ENCODE assay signal across 20 cellular contexts in genomic region chrX:4382273-4382672, GRCh38.
DNase-seq lines count a peak whose midpoint lies in the region; ATAC-seq, FAIRE-seq and TF ChIP-seq lines count a peak whose summit lies in the region.
"Had no signal": no experiment of that assay in that cellular context is flagged by ENCODE, and none has a peak within 500 bp of the region (broad histone marks: within the 10 kb centered on the region; RNA-seq: fewer than 3 reads in every experiment).

No MANE protein-coding gene starts in this region.

- H3K56ac ChIP-seq in H9 (ENCODE audit: insufficient read length, low read depth, low read length) (no peak overlapping the region), H1 (replicated peaks; ENCODE audit: insufficient read length, low read depth, low read length) (no peak overlapping the region)

- H2BK5ac ChIP-seq in H9 (ENCODE audit: insufficient read length, low read length) (no peak overlapping the region), H1 (ENCODE audit: low read depth, low read length) (peak overlapping the region; percentile 55; the same call in 1 of the 2 replicates)

- H3K18ac ChIP-seq in H9 (ENCODE audit: insufficient read length, low read depth, low read length) (no peak overlapping the region), H1 (ENCODE audit: extremely low read depth, low read length) (no peak overlapping the region)

- H3K14ac ChIP-seq in H9 (ENCODE audit: insufficient read depth, low read length), result no peak overlapping the region
- no peak overlapping the region for H3K14ac ChIP-seq in H1 (ENCODE audit: insufficient read length)

- H4K91ac ChIP-seq in H9 (ENCODE audit: insufficient read length, low read depth, low read length) (no peak overlapping the region), H1 (replicated peaks; ENCODE audit: insufficient read length, low read length) (no peak overlapping the region)

- no peaks in the 10 kb centered on the region for H3K79me1 ChIP-seq in H9 (ENCODE audit: insufficient read depth, low read depth, low read length, poor library complexity, severe bottlenecking)
- H3K79me1 ChIP-seq in H1 (ENCODE audit: low read depth, low read length), result no peaks in the 10 kb centered on the region

- TF ChIP-seq EP300 in H1 (IDR thresholded peaks at IDR 0.05; ENCODE audit: borderline replicate concordance in 1 of 2, low read depth in 2 of 2, low read length in 2 of 2), result no peak

- H3K9me3 ChIP-seq in H9 (ENCODE audit: control insufficient read depth, low read depth, low read length), result no peaks in the 10 kb centered on the region
- 0 out of 4 replicates have a peak, but pooled peaks cover 0 to 4% of the 10 kb centered on the region in 2 experiments for H3K9me3 ChIP-seq in H1 (ENCODE audit: insufficient read depth in 2 of 2, low read depth in 1 of 2, low read length in 1 of 2)
- no peaks in the 10 kb centered on the region for H3K9me3 ChIP-seq in iPS-18a (ENCODE audit: control insufficient read depth, low read depth, low read length)
- H3K9me3 ChIP-seq in neural progenitor cell (ENCODE audit: low read depth), result no peaks in the 10 kb centered on the region
- H3K9me3 ChIP-seq: SJSA1 had no signal

- TF ChIP-seq POLR2A in H1 (IDR thresholded peaks at IDR 0.05; ENCODE audit: control extremely low read depth in 1 of 2, low read depth in 2 of 2, low read length in 2 of 2), result no peak

- H2BK15ac ChIP-seq in H9 (ENCODE audit: low read depth, low read length), result no peak overlapping the region
- H2BK15ac ChIP-seq in H1 (ENCODE audit: low read length), result no peak overlapping the region

- TF ChIP-seq RAD21 in H1 (IDR thresholded peaks at IDR 0.05 in 1 of 2, conservative IDR thresholded peaks at IDR 0.05 in 1 of 2; ENCODE audit: low read depth in 2 of 2, low read length in 2 of 2), result no peak

- H3K9me3 Mint-ChIP-seq in H9, result peaks cover 20 to 29% of the 10 kb centered on the region in 2 experiments
- peaks cover 6% of the 10 kb centered on the region for H3K9me3 Mint-ChIP-seq in neural progenitor cell

- no peak overlapping the region for H2AFZ ChIP-seq in H9 (ENCODE audit: low read length)
- no peak overlapping the region for H2AFZ ChIP-seq in H1 (ENCODE audit: low read length)
- H2AFZ ChIP-seq in neural progenitor cell (replicated peaks), result peak overlapping the region; percentile 68

- no peak overlapping the region for H2BK12ac ChIP-seq in H9 (ENCODE audit: insufficient read length, low read depth, low read length)
- no peak overlapping the region for H2BK12ac ChIP-seq in H1 (ENCODE audit: low read depth, low read length)

- H3K4me3 ChIP-seq in H1 (ENCODE audit: extremely low read depth in 1 of 4, insufficient read depth in 2 of 4, low read depth in 3 of 4, low read length in 4 of 4) (peak overlapping the region in 1 of 4 experiments; percentile 39; a peak in 1 of 8 replicates), iPS-18a (ENCODE audit: low read length) (peak overlapping the region; percentile 19), neural progenitor cell (no peak overlapping the region)
- H3K4me3 ChIP-seq: SJSA1 had no signal

- H3K36me3 ChIP-seq in H1 (ENCODE audit: control insufficient read depth in 2 of 4, insufficient read depth in 4 of 4, low read length in 3 of 4) (no peaks in the 10 kb centered on the region), iPS-18a (ENCODE audit: control insufficient read depth, low read depth, low read length) (no peaks in the 10 kb centered on the region), neural progenitor cell (no peaks in the 10 kb centered on the region)
- H3K36me3 ChIP-seq: SJSA1 had no signal

- DNase-seq in H9 (peak; percentile 40), H1 (ENCODE audit: low read depth in 1 of 2, low spot score in 2 of 2) (peak in 1 of 2 experiments; percentile 13), neural progenitor cell (ENCODE audit: low spot score) (no peak), NCI-H1092 treated with DMSO at 0.1 percent for 48 hours (lab: John Stamatoyannopoulos, UW) (no peak)
- DNase-seq: Calu3, DMS79 treated with DMSO at 0.1 percent for 48 hours, NCI-H1105, NCI-H146, NCI-H2029, NCI-H446 treated with DMSO at 0.1 percent for 48 hours, NCI-H526, Right ventricle myocardium superior, RPMI8226 had no signal

- no peak for FAIRE-seq in H1 (lab: Jason Lieb, UNC)
- FAIRE-seq: GM12892, GM19239, H54 had no signal

- H3K27me3 Mint-ChIP-seq in H9 (ENCODE audit: low read depth) (no peaks in the 10 kb centered on the region), neural progenitor cell (ENCODE audit: insufficient read depth, low read depth) (no peaks in the 10 kb centered on the region)

- H3K4me3 Mint-ChIP-seq in H9 (peak overlapping the region; percentile 35 to 66), neural progenitor cell (no peak overlapping the region)

- no peak overlapping the region for H3T11ph ChIP-seq in H9 (ENCODE audit: low read length)

- H3K36me3 Mint-ChIP-seq in H9 (ENCODE audit: insufficient read depth in 1 of 3, low read depth in 3 of 3) (peaks cover 25 to 51% (median 31%) of the 10 kb centered on the region in 3 experiments), neural progenitor cell (no peaks in the 10 kb centered on the region)

- H3K9ac ChIP-seq in H9 (ENCODE audit: extremely low read depth, insufficient read length, low read length) (no peak overlapping the region), H1 (replicated peaks in 1 of 4; ENCODE audit: extremely low read depth in 1 of 4, low read depth in 3 of 4, low read length in 3 of 4) (no peak overlapping the region), iPS-18a (ENCODE audit: low read length) (no peak overlapping the region), neural progenitor cell (no peak overlapping the region)

- H2AK5ac ChIP-seq in H9 (ENCODE audit: insufficient read length, low read length) (no peak overlapping the region), H1 (ENCODE audit: low read depth, low read length) (no peak overlapping the region)

- peak overlapping the region; percentile 96 for H3K27ac ChIP-seq in H9 (ENCODE audit: insufficient read length, low read depth, low read length)
- H3K27ac ChIP-seq in H1 (ENCODE audit: low read depth, low read length), result peak overlapping the region; percentile 14; the same call in 1 of the 2 replicates
- peak overlapping the region; percentile 63 for H3K27ac ChIP-seq in iPS-18a (ENCODE audit: low read length)
- no peak overlapping the region for H3K27ac ChIP-seq in neural progenitor cell
- H3K27ac ChIP-seq: SJSA1 had no signal

- H4K8ac ChIP-seq in H9 (replicated peaks; ENCODE audit: insufficient read length, low read depth, low read length) (no peak overlapping the region), H1 (ENCODE audit: extremely low read depth, insufficient read depth, low read length) (no peak overlapping the region)

- H2BK120ac ChIP-seq in H9 (ENCODE audit: low read depth, low read length, poor library complexity, severe bottlenecking) (no peak overlapping the region), H1 (replicated peaks; ENCODE audit: low read depth, low read length) (peak overlapping the region; percentile 64)

- no peak for TF ChIP-seq CTCF in H9 (conservative IDR thresholded peaks at IDR 0.05)
- TF ChIP-seq CTCF in H1 (IDR thresholded peaks at IDR 0.05; ENCODE audit: control extremely low read depth in 1 of 3, insufficient read depth in 1 of 3, low read depth in 1 of 3, low read length in 3 of 3), result no peak
- no peak for TF ChIP-seq CTCF in neural progenitor cell (IDR thresholded peaks at IDR 0.05)

- H4K20me1 ChIP-seq in H9 (ENCODE audit: control insufficient read depth, insufficient read depth, insufficient read length), result no peaks in the 10 kb centered on the region
- no peaks in the 10 kb centered on the region for H4K20me1 ChIP-seq in H1 (replicated peaks in 1 of 2; ENCODE audit: control insufficient read depth in 1 of 2, insufficient read depth in 2 of 2, low read length in 2 of 2)
- no peaks in the 10 kb centered on the region for H4K20me1 ChIP-seq in neural progenitor cell (ENCODE audit: low read depth)

- POLR2A ChIA-PET in H1 (lab: Charles Lee; ENCODE audit: partially characterized antibody), result no interaction called here

- H3K23me2 ChIP-seq in H9 (ENCODE audit: insufficient read length, low read depth, low read length, poor library complexity, severe bottlenecking) (no peaks in the 10 kb centered on the region), H1 (ENCODE audit: low read depth, low read length) (no peaks in the 10 kb centered on the region; the same call in 1 of the 2 replicates)

- H3K79me2 ChIP-seq in H9 (ENCODE audit: insufficient read depth, low read length) (no peaks in the 10 kb centered on the region), H1 (ENCODE audit: control insufficient read depth in 1 of 2, insufficient read depth in 2 of 2, low read length in 2 of 2) (no peaks in the 10 kb centered on the region), neural progenitor cell (ENCODE audit: low read depth) (no peaks in the 10 kb centered on the region)

- H3K4me2 ChIP-seq in H9 (ENCODE audit: insufficient read depth, insufficient read length, low read length) (peak overlapping the region; percentile 36), H1 (ENCODE audit: insufficient read depth in 1 of 2, low read depth in 2 of 2, low read length in 2 of 2) (peak overlapping the region in 1 of 2 experiments; percentile 31; a peak in 2 of 4 replicates), neural progenitor cell (no peak overlapping the region)

- peaks cover 52 to 54% of the 10 kb centered on the region in 2 experiments for H3K4me1 Mint-ChIP-seq in H9
- H3K4me1 Mint-ChIP-seq in neural progenitor cell, result no peaks in the 10 kb centered on the region

- H4K5ac ChIP-seq in H9 (ENCODE audit: insufficient read length, low read depth, low read length), result no peak overlapping the region
- no peak overlapping the region for H4K5ac ChIP-seq in H1 (ENCODE audit: insufficient read length, low read depth, low read length)

- no peaks in the 10 kb centered on the region for H3F3A ChIP-seq in neural progenitor cell (ENCODE audit: low read depth)

- H3K4me1 ChIP-seq in H9 (ENCODE audit: insufficient read depth, low read length), result no peaks in the 10 kb centered on the region; the same call in 1 of the 2 replicates
- H3K4me1 ChIP-seq in H1 (replicated peaks in 1 of 4; ENCODE audit: control insufficient read depth in 3 of 4, insufficient read depth in 4 of 4, low read length in 3 of 4), result peaks cover 0 to 7% (median 2%) of the 10 kb centered on the region in 4 experiments; a peak in 4 of 7 replicates
- H3K4me1 ChIP-seq in iPS-18a (ENCODE audit: control insufficient read depth, low read depth, low read length), result peaks cover 30% of the 10 kb centered on the region
- H3K4me1 ChIP-seq in neural progenitor cell, result no peaks in the 10 kb centered on the region
- H3K4me1 ChIP-seq: SJSA1 had no signal

- H3K23ac ChIP-seq in H9 (ENCODE audit: insufficient read length, low read depth, low read length), result no peak overlapping the region
- no peak overlapping the region for H3K23ac ChIP-seq in H1 (ENCODE audit: insufficient read length)

- H3K4ac ChIP-seq in H9 (ENCODE audit: low read depth, low read length) (no peak overlapping the region), H1 (replicated peaks; ENCODE audit: insufficient read length, low read depth, low read length) (no peak overlapping the region)

- H2BK20ac ChIP-seq in H9 (ENCODE audit: low read depth, low read length, poor library complexity, severe bottlenecking) (no peak overlapping the region), H1 (ENCODE audit: low read length) (no peak overlapping the region)

- H3K27ac Mint-ChIP-seq in H9 (peak overlapping the region; percentile 88 to 99 (median 97)), neural progenitor cell (no peak overlapping the region)

- ATAC-seq in HG03139 (IDR thresholded peaks at IDR 0.05; ENCODE audit: unreplicated experiment) (no peak), HG03565 (IDR thresholded peaks at IDR 0.05; ENCODE audit: unreplicated experiment) (no peak)

- H3K27me3 ChIP-seq in H9 (ENCODE audit: insufficient read depth, low read length) (no peaks in the 10 kb centered on the region), H1 (replicated peaks in 1 of 4; ENCODE audit: control insufficient read depth in 3 of 4, extremely low read depth in 1 of 4, insufficient read depth in 3 of 4, low read length in 3 of 4) (no peaks in the 10 kb centered on the region), iPS-18a (ENCODE audit: control insufficient read depth, insufficient read depth, low read length) (no peaks in the 10 kb centered on the region), neural progenitor cell (no peaks in the 10 kb centered on the region)
- H3K27me3 ChIP-seq: SJSA1 had no signal

- CTCF ChIA-PET in H1 (lab: Charles Lee; ENCODE audit: partially characterized antibody), result no interaction called here

- WGBS in H9 (ENCODE audit: extremely low coverage, insufficient read length, low lambda C conversion rate), result no CpG with 5 or more reads among the region's 3 CpGs
- WGBS in H1 (ENCODE audit: extremely low coverage in 1 of 2, insufficient coverage in 1 of 2, insufficient read length in 1 of 2, insufficient replicate concordance in 2 of 2, low coverage in 1 of 2, low lambda C conversion rate in 2 of 2, missing lambda C conversion rate in 1 of 2), 2 experiments, result 7% methylated on average over 3 of the region's 3 CpGs; no CpG with 5 or more reads in 1 of the 2 experiments
